ENCODE assay signal across 16 cellular contexts in genomic region chr4:740656-741282, GRCh38. TPM values are rescaled to one million over a fixed set of nuclear protein-coding genes. Genes with fewer than 3 reads are reported as not detected.
DNase-seq lines count a peak whose midpoint lies in the region; ATAC-seq, FAIRE-seq and TF ChIP-seq lines count a peak whose summit lies in the region.
"Had no signal": no experiment of that assay in that cellular context is flagged by ENCODE, and none has a peak within 500 bp of the region (broad histone marks: within the 10 kb centered on the region; RNA-seq: fewer than 3 reads in every experiment).

No MANE protein-coding gene starts in this region.

- H3K27ac ChIP-seq in astrocyte (ENCODE audit: low read depth, low read length) = peak overlapping the region; percentile 28
- H3K27ac ChIP-seq in body of pancreas = no peak overlapping the region
- H3K27ac ChIP-seq: HL-60, SJCRH30 had no signal

- peaks cover 3% of the 10 kb centered on the region for H3K79me2 ChIP-seq in astrocyte (ENCODE audit: insufficient read depth, low read length)

- H3K9me3 Mint-ChIP-seq in astrocyte (ENCODE audit: unreplicated experiment) = no peaks in the 10 kb centered on the region
- no peaks in the 10 kb centered on the region for H3K9me3 Mint-ChIP-seq in osteocyte (ENCODE audit: unreplicated experiment)
- H3K9me3 Mint-ChIP-seq: CD8-positive, alpha-beta memory T cell had no signal

- H3K4me3 ChIP-seq in astrocyte (ENCODE audit: insufficient read depth, low read depth, low read length) (no peak overlapping the region), body of pancreas (no peak overlapping the region)
- H3K4me3 ChIP-seq: SJCRH30 had no signal

- H3K9me3 ChIP-seq in astrocyte (ENCODE audit: insufficient read depth, low read depth, low read length) (no peaks in the 10 kb centered on the region), body of pancreas (peaks cover 0 to 4% (median 0%) of the 10 kb centered on the region in 3 donors)
- H3K9me3 ChIP-seq: SJCRH30 had no signal

- H3K4me1 ChIP-seq in astrocyte (ENCODE audit: insufficient read depth, low read length) (peaks cover 12% of the 10 kb centered on the region), body of pancreas (no peaks in the 10 kb centered on the region)
- H3K4me1 ChIP-seq: SJCRH30 had no signal

- no peak for TF ChIP-seq CTCF in astrocyte (IDR thresholded peaks at IDR 0.05; ENCODE audit: insufficient read depth, low read depth, low read length)
- no peak for TF ChIP-seq CTCF in osteocyte (IDR thresholded peaks at IDR 0.05)
- TF ChIP-seq CTCF in body of pancreas (IDR thresholded peaks at IDR 0.05) = no peak

- H3K27ac Mint-ChIP-seq in astrocyte (ENCODE audit: unreplicated experiment) = no peak overlapping the region
- H3K27ac Mint-ChIP-seq in osteocyte (ENCODE audit: unreplicated experiment) = peak overlapping the region; percentile 47
- H3K27ac Mint-ChIP-seq: CD8-positive, alpha-beta memory T cell had no signal

- H3K27me3 Mint-ChIP-seq in astrocyte (ENCODE audit: low read depth, unreplicated experiment) = no peaks in the 10 kb centered on the region
- no peaks in the 10 kb centered on the region for H3K27me3 Mint-ChIP-seq in osteocyte (ENCODE audit: unreplicated experiment)
- H3K27me3 Mint-ChIP-seq: CD8-positive, alpha-beta memory T cell had no signal

- H3K27me3 ChIP-seq in astrocyte (ENCODE audit: insufficient read depth, low read length) (no peaks in the 10 kb centered on the region), body of pancreas (no peaks in the 10 kb centered on the region)
- H3K27me3 ChIP-seq: SJCRH30 had no signal

- no peak overlapping the region for H3K9ac ChIP-seq in astrocyte (ENCODE audit: low read length)

- H3K36me3 Mint-ChIP-seq in astrocyte (ENCODE audit: low read depth, unreplicated experiment) (peaks cover 6% of the 10 kb centered on the region), osteocyte (ENCODE audit: unreplicated experiment) (peaks cover 23% of the 10 kb centered on the region)

- H4K20me1 ChIP-seq in astrocyte (ENCODE audit: insufficient read depth, low read length) = peaks cover 50% of the 10 kb centered on the region

- H3K36me3 ChIP-seq in astrocyte (ENCODE audit: insufficient read depth, low read length) (peaks cover 17% of the 10 kb centered on the region), body of pancreas (replicated peaks in 1 of 2; ENCODE audit: insufficient read depth in 1 of 2, low read depth in 2 of 2) (peaks cover 5 to 16% of the 10 kb centered on the region in 2 donors)

- TF ChIP-seq POLR2A in body of pancreas (IDR thresholded peaks at IDR 0.05) = no peak

- no peak for FAIRE-seq in astrocyte (lab: Jason Lieb, UNC)

- no peaks in the 10 kb centered on the region for H3K4me1 Mint-ChIP-seq in astrocyte (ENCODE audit: low read depth, unreplicated experiment)
- peaks cover 26% of the 10 kb centered on the region for H3K4me1 Mint-ChIP-seq in osteocyte (ENCODE audit: unreplicated experiment)

- no peak overlapping the region for H3K4me3 Mint-ChIP-seq in astrocyte (ENCODE audit: unreplicated experiment)
- H3K4me3 Mint-ChIP-seq in osteocyte (ENCODE audit: unreplicated experiment) = no peak overlapping the region
- H3K4me3 Mint-ChIP-seq: CD8-positive, alpha-beta memory T cell had no signal

- no peak overlapping the region for H2AFZ ChIP-seq in astrocyte (ENCODE audit: low read depth, low read length)

- H3K4me2 ChIP-seq in astrocyte (ENCODE audit: low read length) = peak overlapping the region; percentile 6

- no peak for ATAC-seq in body of pancreas

- DNase-seq in ELR (ENCODE audit: low read depth) = peak; percentile 21
- DNase-seq in astrocyte (ENCODE audit: low read depth) = peak; percentile 36
- DNase-seq in fibroblast of peridontal ligament (ENCODE audit: extremely low read depth) = peak; percentile 73
- DNase-seq in osteocyte (ENCODE audit: extremely low spot score, unreplicated experiment) = no peak
- DNase-seq in NCI-H82 (lab: John Stamatoyannopoulos, UW) = no peak
- DNase-seq in body of pancreas = no peak
- no peak for DNase-seq in cerebellar nuclear complex (lab: John Stamatoyannopoulos, UW)
- DNase-seq in amygdala (lab: John Stamatoyannopoulos, UW) = no peak
- DNase-seq: CD8-positive, alpha-beta memory T cell; GOT3; KBM-7; NCI-H446 treated with DMSO at 0.1 percent for 48 hours; NCI-H774; RPMI8226; SJCRH30 had no signal

- 86 to 90% methylated on average over 19 of the region's 19 CpGs for WGBS in body of pancreas, 2 donors

- intact Hi-C loops in body of pancreas (cut with DNase I) = no loop called here

RNA-seq across cellular contexts. Expression of gene PCGF3, which starts 35.1 kb away (rescaled TPM):
- total RNA-seq in astrocyte = 61.1 and 65.7 TPM in 2 replicates
- total RNA-seq in osteocyte = 69.8 and 70.0 TPM in 2 replicates
- 10 to 100 TPM; 16.8 to 31.1 TPM for total RNA-seq in body of pancreas

RNA-seq across cellular contexts. Expression of gene SLC49A3, which starts 51.8 kb away (rescaled TPM):
- 6.2 and 9.2 TPM in 2 replicates for total RNA-seq in astrocyte
- total RNA-seq in osteocyte = 0.31 and 0.67 TPM in 2 replicates
- 1 to 10 TPM; 8.0 to 8.2 TPM for total RNA-seq in body of pancreas
- total RNA-seq: SJCRH30 had no signal

Comparison
In these comparisons a context has a peak if more than half of its experiments do, and no peak if none do; other contexts are left out.
1. DNase-seq: peak in ELR (single experiment), astrocyte (single experiment) and fibroblast of peridontal ligament (single experiment); none in osteocyte (single experiment), NCI-H82 (single experiment), body of pancreas (0 of 4), cerebellar nuclear complex (0 of 2) and amygdala (0 of 56).